In genomic region chr17:2435852-2436251, GRCh38 we compare ENCODE assay signal across 11 cellular contexts. TPM values are rescaled to one million over a fixed set of nuclear protein-coding genes. Genes with fewer than 3 reads are reported as not detected.
A peak's percentile ranks its signal among the peaks of the same experiment; 100 is the strongest.
DNase-seq lines count a peak whose midpoint lies in the region; ATAC-seq and TF ChIP-seq lines count a peak whose summit lies in the region.
"Had no signal": no experiment of that assay in that cellular context is flagged by ENCODE, and none has a peak within 500 bp of the region (broad histone marks: within the 10 kb centered on the region; RNA-seq: fewer than 3 reads in every experiment).

No MANE protein-coding gene starts in this region.

- POLR2A ChIA-PET in activated CD8-positive, alpha-beta T cell treated with anti-CD3 and anti-CD28 coated beads for 36 hours (lab: Charles Lee): interaction anchor here (1.1 to 2.0 kb wide), 2 partner anchors 8 to 44 kb away, joined by 3 to 7 read pairs; no protein-coding TSS in a partner anchor

- peak overlapping the region; percentile 100 for H3K27ac ChIP-seq in neural cell (ENCODE audit: low read length)
- H3K27ac ChIP-seq: C4-2B, sigmoid colon had no signal

- H2AFZ ChIP-seq in neural cell (ENCODE audit: low read depth, low read length): peak overlapping the region; percentile 15

- H3K36me3 ChIP-seq in neural cell (ENCODE audit: insufficient read depth, low read length): peaks cover under 1% of the 10 kb centered on the region

- peaks cover 87% of the 10 kb centered on the region for H3K36me3 Mint-ChIP-seq in activated T-helper 17 cell treated with anti-CD3 and anti-CD28 coated beads, Interleukin-2, amount 50 U/mL, for 72 hours (ENCODE audit: low read depth)
- peaks cover 33% of the 10 kb centered on the region for H3K36me3 Mint-ChIP-seq in activated CD8-positive, alpha-beta T cell treated with anti-CD3 and anti-CD28 coated beads for 36 hours (ENCODE audit: low read depth)

- no peaks in the 10 kb centered on the region for H4K20me1 ChIP-seq in neural cell (ENCODE audit: insufficient read depth)

- H3F3A ChIP-seq in neural cell (ENCODE audit: insufficient read depth, low read length, poor library complexity, severe bottlenecking): peaks cover 10% of the 10 kb centered on the region

- H3K4me3 Mint-ChIP-seq in activated T-helper 17 cell treated with anti-CD3 and anti-CD28 coated beads, Interleukin-2, amount 50 U/mL, for 72 hours: no peak overlapping the region
- no peak overlapping the region for H3K4me3 Mint-ChIP-seq in activated CD8-positive, alpha-beta T cell treated with anti-CD3 and anti-CD28 coated beads for 36 hours

- CTCF ChIA-PET in activated CD8-positive, alpha-beta T cell treated with anti-CD3 and anti-CD28 coated beads for 36 hours (lab: Charles Lee): interaction anchor here (0.9 kb wide), 1 partner anchor 54 kb away, joined by 4 read pairs; no protein-coding TSS in a partner anchor

- peak overlapping the region; percentile 59 for H3K4me3 ChIP-seq in neural cell (ENCODE audit: low read length)
- H3K4me3 ChIP-seq: mucosa of descending colon, sigmoid colon had no signal

- no peaks in the 10 kb centered on the region for H3K9me2 ChIP-seq in neural cell (ENCODE audit: insufficient read depth, low read length)

- intact Hi-C loops in activated CD8-positive, alpha-beta T cell treated with anti-CD3 and anti-CD28 coated beads for 36 hours (cut with micrococcal nuclease): no loop called here

- peak overlapping the region; percentile 65 for H3K27ac Mint-ChIP-seq in activated T-helper 17 cell treated with anti-CD3 and anti-CD28 coated beads, Interleukin-2, amount 50 U/mL, for 72 hours
- no peak overlapping the region for H3K27ac Mint-ChIP-seq in activated CD8-positive, alpha-beta T cell treated with anti-CD3 and anti-CD28 coated beads for 36 hours

- H3K27me3 Mint-ChIP-seq in activated T-helper 17 cell treated with anti-CD3 and anti-CD28 coated beads, Interleukin-2, amount 50 U/mL, for 72 hours: no peaks in the 10 kb centered on the region
- no peaks in the 10 kb centered on the region for H3K27me3 Mint-ChIP-seq in activated CD8-positive, alpha-beta T cell treated with anti-CD3 and anti-CD28 coated beads for 36 hours

- H3K9me3 ChIP-seq in neural cell (ENCODE audit: low read length): no peaks in the 10 kb centered on the region
- H3K9me3 ChIP-seq: mucosa of descending colon, sigmoid colon had no signal

- H3K4me1 Mint-ChIP-seq in activated T-helper 17 cell treated with anti-CD3 and anti-CD28 coated beads, Interleukin-2, amount 50 U/mL, for 72 hours: peaks cover 5% of the 10 kb centered on the region
- peaks cover 6% of the 10 kb centered on the region for H3K4me1 Mint-ChIP-seq in activated CD8-positive, alpha-beta T cell treated with anti-CD3 and anti-CD28 coated beads for 36 hours (ENCODE audit: low read depth)

- H3K27me3 ChIP-seq in neural cell (ENCODE audit: insufficient read depth, low read depth, low read length): no peaks in the 10 kb centered on the region
- H3K27me3 ChIP-seq: sigmoid colon had no signal

- ATAC-seq in activated T-helper 17 cell treated with anti-CD3 and anti-CD28 coated beads, Interleukin-2, amount 50 U/mL, for 72 hours (replicated peaks): no peak
- ATAC-seq in activated CD8-positive, alpha-beta T cell treated with anti-CD3 and anti-CD28 coated beads for 36 hours: no peak
- ATAC-seq: mucosa of descending colon had no signal

- peak; percentile 29 for TF ChIP-seq CTCF in neural cell (IDR thresholded peaks at IDR 0.05; ENCODE audit: poor library complexity, severe bottlenecking)
- TF ChIP-seq CTCF in activated CD8-positive, alpha-beta T cell treated with anti-CD3 and anti-CD28 coated beads for 36 hours (IDR thresholded peaks at IDR 0.05): no peak

- no peaks in the 10 kb centered on the region for H3K79me2 ChIP-seq in neural cell (replicated peaks; ENCODE audit: insufficient read depth, low read length)

- TF ChIP-seq RAD21 in neural cell (conservative IDR thresholded peaks at IDR 0.05): peak; percentile 29

- peak overlapping the region; percentile 85 for H3K9ac ChIP-seq in neural cell (ENCODE audit: low read length)

- H3K9me3 Mint-ChIP-seq in activated T-helper 17 cell treated with anti-CD3 and anti-CD28 coated beads, Interleukin-2, amount 50 U/mL, for 72 hours: no peaks in the 10 kb centered on the region
- H3K9me3 Mint-ChIP-seq in activated CD8-positive, alpha-beta T cell treated with anti-CD3 and anti-CD28 coated beads for 36 hours: no peaks in the 10 kb centered on the region

- H3K4me2 ChIP-seq in neural cell (ENCODE audit: low read length): peak overlapping the region; percentile 83

- peak in 40 of 76 experiments; percentile 1 to 70 (median 30) for DNase-seq in HUDEP-2 (lab: John Stamatoyannopoulos, UW; ENCODE audit: unreplicated experiment in 76 of 76)
- peak; percentile 69 for DNase-seq in NCI-H2029 treated with DMSO at 0.1 percent for 48 hours (lab: John Stamatoyannopoulos, UW)
- no peak for DNase-seq in NCI-H226
- DNase-seq in midbrain (lab: John Stamatoyannopoulos, UW): no peak
- no peak for DNase-seq in UCSD-AML1 (lab: John Stamatoyannopoulos, UW; ENCODE audit: unreplicated experiment)
- no peak for DNase-seq in activated CD8-positive, alpha-beta T cell treated with anti-CD3 and anti-CD28 coated beads for 36 hours
- DNase-seq: mucosa of descending colon, sigmoid colon had no signal

- TF ChIP-seq EP300 in neural cell (conservative IDR thresholded peaks at IDR 0.05; ENCODE audit: poor library complexity, severe bottlenecking): no peak

TF ChIP-seq in neural cell, 6 proteins besides CTCF, POLR2A, EP300 and RAD21:
- TF ChIP-seq SMC3 (conservative IDR thresholded peaks at IDR 0.05; ENCODE audit: poor library complexity): no peak
- TF ChIP-seq EZH2 (IDR thresholded peaks at IDR 0.05; ENCODE audit: borderline replicate concordance, insufficient read depth, low read length, poor library complexity, severe bottlenecking): no peak
- TF ChIP-seq TAF1 (IDR thresholded peaks at IDR 0.05; ENCODE audit: low read depth): peak; percentile 34
- TF ChIP-seq REST (IDR thresholded peaks at IDR 0.05; ENCODE audit: borderline replicate concordance): no peak
- TF ChIP-seq POLR2AphosphoS5 (IDR thresholded peaks at IDR 0.05): peak; percentile 60

RNA-seq across cellular contexts. Expression of gene MNT, which starts 35.0 kb away (rescaled TPM):
- 10 to 100 TPM; 28.7 to 33.2 TPM for total RNA-seq in activated T-helper 17 cell treated with anti-CD3 and anti-CD28 coated beads, Interleukin-2, amount 50 U/mL, for 72 hours
- polyA plus RNA-seq in neural cell: 6.1 and 11.6 TPM in 2 replicates
- 12.4 and 15.6 TPM in 2 replicates for polyA minus RNA-seq in neural cell
- total RNA-seq in activated CD8-positive, alpha-beta T cell treated with anti-CD3 and anti-CD28 coated beads for 36 hours: 10 to 100 TPM; 21.6 to 23.1 TPM

Comparison
In these comparisons a context has a peak if more than half of its experiments do, and no peak if none do; other contexts are left out.
1. DNase-seq: peak in HUDEP-2 (40 of 76) and NCI-H2029 treated with DMSO at 0.1 percent for 48 hours (single experiment); none in NCI-H226 (single experiment), midbrain (single experiment), UCSD-AML1 (single experiment) and activated CD8-positive, alpha-beta T cell treated with anti-CD3 and anti-CD28 coated beads for 36 hours (single experiment).